In genomic region chr5:140710899-140711552, GRCh38 we compare ENCODE assay signal across 8 cellular contexts. TPM values are rescaled to one million over a fixed set of nuclear protein-coding genes. Genes with fewer than 3 reads are reported as not detected.
DNase-seq lines count a peak whose midpoint lies in the region; ATAC-seq and TF ChIP-seq lines count a peak whose summit lies in the region.

No MANE protein-coding gene starts in this region.

- peak overlapping the region; percentile 72 for H3K27ac ChIP-seq in CD8-positive, alpha-beta T cell (ENCODE audit: low read depth, low read length)
- H3K27ac ChIP-seq in OCI-LY1 (ENCODE audit: low read depth, low read length, poor library complexity, severe bottlenecking) = no peak overlapping the region

- no peaks in the 10 kb centered on the region for H3K9me3 Mint-ChIP-seq in CD8-positive, alpha-beta T cell

- no peaks in the 10 kb centered on the region for H3K9me3 ChIP-seq in CD8-positive, alpha-beta T cell (ENCODE audit: low read length)
- H3K9me3 ChIP-seq in OCI-LY1 (ENCODE audit: low read length) (no peaks in the 10 kb centered on the region), mononuclear cell (ENCODE audit: low read depth, low read length) (no peaks in the 10 kb centered on the region)

- H2AFZ ChIP-seq in OCI-LY1 (ENCODE audit: low read length) = peak overlapping the region; percentile 100

- peak overlapping the region; percentile 73 for H3K9ac ChIP-seq in OCI-LY1 (ENCODE audit: low read length)

- no peaks in the 10 kb centered on the region for H3K27me3 Mint-ChIP-seq in CD8-positive, alpha-beta T cell (ENCODE audit: low read depth)

- H3K27me3 ChIP-seq in CD8-positive, alpha-beta T cell (ENCODE audit: insufficient read depth, low read length) = no peaks in the 10 kb centered on the region
- H3K27me3 ChIP-seq in OCI-LY1 (ENCODE audit: insufficient read depth, low read length) = no peaks in the 10 kb centered on the region
- H3K27me3 ChIP-seq in mononuclear cell (ENCODE audit: insufficient read depth, low read length) = no peaks in the 10 kb centered on the region

- no peaks in the 10 kb centered on the region for H3K4me1 ChIP-seq in CD8-positive, alpha-beta T cell (ENCODE audit: insufficient read depth, low read length)
- H3K4me1 ChIP-seq in OCI-LY1 (ENCODE audit: insufficient read depth, low read length, severe bottlenecking) (peaks cover 13% of the 10 kb centered on the region), mononuclear cell (ENCODE audit: insufficient read depth, low read length) (peaks cover 7% of the 10 kb centered on the region)

- H3K4me3 Mint-ChIP-seq in CD8-positive, alpha-beta T cell = peak overlapping the region; percentile 99

- peak overlapping the region; percentile 99 for H3K27ac Mint-ChIP-seq in CD8-positive, alpha-beta T cell

- CTCF ChIA-PET in CD8-positive, alpha-beta T cell (lab: Charles Lee) = interaction anchor here (0.6 to 1.6 kb wide), 11 partner anchors 8 to 359 kb away, joined by 3 to 6 read pairs (median 4); partner anchors contain the start of genes HARS1, HARS2 and ZMAT2

- H3K36me3 Mint-ChIP-seq in CD8-positive, alpha-beta T cell = peaks cover 18% of the 10 kb centered on the region

- peak overlapping the region; percentile 96 for H3K4me2 ChIP-seq in OCI-LY1 (ENCODE audit: low read length)

- intact Hi-C loops in CD8-positive, alpha-beta T cell (cut with DNase I, micrococcal nuclease) = loop anchor here (1.0 to 10.0 kb wide), 16 partner anchors 11 to 894 kb away; partner anchors contain the start of genes ANKHD1 (in 2 of the 2), TMCO6 (in 2 of the 2), WDR55 (in 2 of the 2) and CYSTM1 (in 1 of the 2)

- H3K9me2 ChIP-seq in OCI-LY1 (ENCODE audit: low read depth, low read length) = no peaks in the 10 kb centered on the region

- TF ChIP-seq CTCF in CD8-positive, alpha-beta T cell (IDR thresholded peaks at IDR 0.05) = no peak
- TF ChIP-seq CTCF in OCI-LY1 (IDR thresholded peaks at IDR 0.05; ENCODE audit: low read length) (no peak), epithelial cell of esophagus (IDR thresholded peaks at IDR 0.05; ENCODE audit: insufficient read depth, low read depth, low read length, missing control alignments) (no peak)

- no peaks in the 10 kb centered on the region for H3K36me3 ChIP-seq in CD8-positive, alpha-beta T cell (ENCODE audit: insufficient read depth, low read length)
- H3K36me3 ChIP-seq in OCI-LY1 (ENCODE audit: insufficient read depth, low read length) = peaks cover 17% of the 10 kb centered on the region

- H3F3A ChIP-seq in OCI-LY1 (ENCODE audit: insufficient read depth, low read length) = no peaks in the 10 kb centered on the region

- no peaks in the 10 kb centered on the region for H4K20me1 ChIP-seq in OCI-LY1 (ENCODE audit: insufficient read depth, low read length)

- ATAC-seq in CD8-positive, alpha-beta T cell = peak; percentile 83
- peak; percentile 85 for ATAC-seq in GM21367 (IDR thresholded peaks at IDR 0.05; ENCODE audit: unreplicated experiment)

- peak overlapping the region; percentile 58 for H3K4me3 ChIP-seq in CD8-positive, alpha-beta T cell (ENCODE audit: low read depth, low read length)
- H3K4me3 ChIP-seq in OCI-LY1 (ENCODE audit: low read depth, low read length, poor library complexity, severe bottlenecking) (peak overlapping the region; percentile 69), epithelial cell of esophagus (ENCODE audit: low read length) (peak overlapping the region; percentile 84), mononuclear cell (ENCODE audit: low read length) (peak overlapping the region; percentile 89)

- peaks cover 16% of the 10 kb centered on the region for H3K4me1 Mint-ChIP-seq in CD8-positive, alpha-beta T cell (ENCODE audit: low read depth)

- peak; percentile 66 to 93 (median 85) for DNase-seq in CD8-positive, alpha-beta T cell
- DNase-seq in HT-29 (ENCODE audit: low spot score) (peak; percentile 99), activated T-cell treated with anti-CD3 and anti-CD28 coated beads for 4 hours (peak; percentile 95), epithelial cell of esophagus (ENCODE audit: low read depth) (peak; percentile 97)
- DNase-seq in stimulated activated CD8-positive, alpha-beta memory T cell treated with anti-CD3 and anti-CD28 coated beads, Interleukin-2, amount 100 ng/mL, for 1 hour (ENCODE audit: low read depth in 2 of 2) = peak; percentile 73 to 84

- POLR2A ChIA-PET in CD8-positive, alpha-beta T cell (lab: Charles Lee) = interaction anchor here (0.6 to 2.8 kb wide), 16 partner anchors 10 to 853 kb away, joined by 3 to 23 read pairs (median 6); partner anchors contain the start of genes ANKHD1, EIF4EBP3, HARS1 and HARS2

- H3K79me2 ChIP-seq in OCI-LY1 (ENCODE audit: insufficient read depth, low read length) = no peaks in the 10 kb centered on the region

RNA-seq across cellular contexts. Expression of gene ZMAT2, which starts 10.8 kb away (rescaled TPM):
- 10 to 100 TPM; 31.8 to 36.6 TPM for total RNA-seq in CD8-positive, alpha-beta T cell
- total RNA-seq in HT-29 (2014; rRNA removed; shearing (Covaris generic)) = 26.8 and 29.3 TPM in 2 replicates
- 34.2 TPM for total RNA-seq in mononuclear cell

RNA-seq across cellular contexts. Expression of gene HARS2, which starts 19.8 kb away (rescaled TPM):
- 10 to 100 TPM; 41.3 to 43.2 TPM for total RNA-seq in CD8-positive, alpha-beta T cell
- total RNA-seq in HT-29 (2014; rRNA removed; shearing (Covaris generic)) = 20.4 and 24.0 TPM in 2 replicates
- total RNA-seq in mononuclear cell = 31.8 TPM

RNA-seq across cellular contexts. Expression of gene HARS1, which starts 19.9 kb away (rescaled TPM):
- 10 to 100 TPM; 67.3 to 70.2 TPM for total RNA-seq in CD8-positive, alpha-beta T cell
- 70.2 and 70.8 TPM in 2 replicates for total RNA-seq in HT-29 (2014; rRNA removed; shearing (Covaris generic))
- total RNA-seq in mononuclear cell = 26.0 TPM

RNA-seq across cellular contexts. Expression of gene DND1, which starts 37.6 kb away (rescaled TPM):
- total RNA-seq in CD8-positive, alpha-beta T cell = 1 to 10 TPM; 1.2 to 1.6 TPM
- total RNA-seq in HT-29 (2014; rRNA removed; shearing (Covaris generic)) = 2.7 and 2.9 TPM in 2 replicates
- 0.31 TPM for total RNA-seq in mononuclear cell

RNA-seq across cellular contexts. Expression of gene WDR55, which starts 46.3 kb away (rescaled TPM):
- 10 to 100 TPM; 45.4 to 49.2 TPM for total RNA-seq in CD8-positive, alpha-beta T cell
- 39.1 and 45.8 TPM in 2 replicates for total RNA-seq in HT-29 (2014; rRNA removed; shearing (Covaris generic))
- 11.8 TPM for total RNA-seq in mononuclear cell
